8 cellular contexts compared by ENCODE assay signal in genomic region chr1:165592945-165593823, GRCh38.
DNase-seq lines count a peak whose midpoint lies in the region; ATAC-seq and FAIRE-seq lines count a peak whose summit lies in the region.

No MANE protein-coding gene starts in this region.

- H3K4me3 Mint-ChIP-seq in effector memory CD8-positive, alpha-beta T cell = no peak overlapping the region

- H3K36me3 Mint-ChIP-seq in effector memory CD8-positive, alpha-beta T cell (ENCODE audit: insufficient read depth) = peaks cover 9% of the 10 kb centered on the region

- peak; percentile 97 for FAIRE-seq in G401.6 (lab: Jason Lieb, UNC)

- ATAC-seq in HG03469 (IDR thresholded peaks at IDR 0.05; ENCODE audit: unreplicated experiment) = peak; percentile 18
- ATAC-seq in effector memory CD8-positive, alpha-beta T cell (replicated peaks) = peak; percentile 69
- no peak for ATAC-seq in GM19324 (IDR thresholded peaks at IDR 0.05; ENCODE audit: low FRiP score, unreplicated experiment)

- peaks cover 46 to 47% of the 10 kb centered on the region in 2 donors for H3K27me3 Mint-ChIP-seq in effector memory CD8-positive, alpha-beta T cell

- H3K4me1 Mint-ChIP-seq in effector memory CD8-positive, alpha-beta T cell (ENCODE audit: low read depth in 2 of 2) = peaks cover 15 to 16% of the 10 kb centered on the region in 2 donors

- no peak overlapping the region for H3K27ac Mint-ChIP-seq in effector memory CD8-positive, alpha-beta T cell

- H3K9me3 Mint-ChIP-seq in effector memory CD8-positive, alpha-beta T cell = no peaks in the 10 kb centered on the region

- DNase-seq in NCI-H82 (lab: John Stamatoyannopoulos, UW) = peak; percentile 93
- DNase-seq in activated CD8-positive, alpha-beta memory T cell treated with anti-CD3 and anti-CD28 coated beads for 1 hour (ENCODE audit: extremely low read depth in 1 of 2, low read depth in 1 of 2) = peak; percentile 32 to 57
- peak; percentile 75 to 82 (median 78) for DNase-seq in effector memory CD8-positive, alpha-beta T cell
- peak; percentile 84 for DNase-seq in middle frontal gyrus (ENCODE audit: extremely low spot score, low spot score)
- peak; percentile 39 to 73 for DNase-seq in stimulated activated CD8-positive, alpha-beta memory T cell treated with anti-CD3 and anti-CD28 coated beads, Interleukin-4, amount 100 ng/mL, for 4 hours (ENCODE audit: low read depth in 2 of 2, low spot score in 1 of 2)
